13 cellular contexts compared by ENCODE assay signal in genomic region chr13:72952529-72953141, GRCh38.
DNase-seq lines count a peak whose midpoint lies in the region; ATAC-seq, FAIRE-seq and TF ChIP-seq lines count a peak whose summit lies in the region.
"Had no signal": no experiment of that assay in that cellular context is flagged by ENCODE, and none has a peak within 500 bp of the region (broad histone marks: within the 10 kb centered on the region; RNA-seq: fewer than 3 reads in every experiment).

No MANE protein-coding gene starts in this region.

- no peak overlapping the region for H3K9ac ChIP-seq in PC-3 (ENCODE audit: low read length)
- no peak overlapping the region for H3K9ac ChIP-seq in keratinocyte (ENCODE audit: control insufficient read depth, extremely low read depth, insufficient read depth, low read length)

- no peaks in the 10 kb centered on the region for H4K20me1 ChIP-seq in PC-3 (ENCODE audit: low read length)
- H4K20me1 ChIP-seq in keratinocyte (ENCODE audit: control insufficient read depth, extremely low read depth, insufficient read depth, low read length): no peaks in the 10 kb centered on the region

- no peaks in the 10 kb centered on the region for H3F3A ChIP-seq in PC-3 (ENCODE audit: low read length, unreplicated experiment)

- BruUV-seq in PC-3 (replicated peaks; lab: Mats Ljungman, UMichigan): no TSS peak

- H3K79me2 ChIP-seq in PC-3 (ENCODE audit: low read length): no peaks in the 10 kb centered on the region
- H3K79me2 ChIP-seq in keratinocyte (ENCODE audit: control insufficient read depth, insufficient read depth, low read length): no peaks in the 10 kb centered on the region

- no peak overlapping the region for H3K4me2 ChIP-seq in PC-3 (ENCODE audit: low read length)
- no peak overlapping the region for H3K4me2 ChIP-seq in keratinocyte (ENCODE audit: control insufficient read depth, extremely low read depth, insufficient read depth, low read depth, low read length)

- FAIRE-seq in keratinocyte (lab: Jason Lieb, UNC) (no peak), RCC 7860 (lab: Jason Lieb, UNC) (no peak)
- FAIRE-seq: endothelial cell of umbilical vein had no signal

- ATAC-seq in HG02870 (IDR thresholded peaks at IDR 0.05; ENCODE audit: unreplicated experiment): peak; percentile 57
- no peak; the same call in 1 of the 2 replicates for ATAC-seq in PC-3
- ATAC-seq in GM21529 (IDR thresholded peaks at IDR 0.05; ENCODE audit: unreplicated experiment): no peak

- H3K27ac ChIP-seq in PC-3 (ENCODE audit: low read length) (no peak overlapping the region), keratinocyte (ENCODE audit: control insufficient read depth, insufficient read depth, low read length) (no peak overlapping the region)
- H3K27ac ChIP-seq: neutrophil had no signal

- in situ Hi-C loops in GM13977 (cut with MboI; ENCODE audit: low pct_unique_long_range_greater_than_20kb, low sequenced_read_pairs, unreplicated experiment): no loop called here

- H2AFZ ChIP-seq in PC-3 (ENCODE audit: low read length) (no peak overlapping the region), keratinocyte (ENCODE audit: control insufficient read depth, low read length) (no peak overlapping the region)

- TF ChIP-seq CTCF in PC-3 (conservative IDR thresholded peaks at IDR 0.05; ENCODE audit: low read depth, low read length) (peak; percentile 40; the same call in 1 of the 2 replicates), keratinocyte (optimal IDR thresholded peaks at IDR 0.05 in 1 of 3, IDR thresholded peaks at IDR 0.05 in 1 of 3, conservative IDR thresholded peaks at IDR 0.05 in 1 of 3; ENCODE audit: extremely low read depth in 1 of 3, insufficient read depth in 2 of 3, low read length in 3 of 3) (peak in 2 of 3 experiments; percentile 5 to 7), GM13977 (IDR thresholded peaks at IDR 0.05; ENCODE audit: extremely low read depth, insufficient read depth, missing control alignments) (no peak)

- H3K36me3 ChIP-seq in PC-3 (ENCODE audit: low read depth, low read length) (no peaks in the 10 kb centered on the region), keratinocyte (ENCODE audit: control insufficient read depth in 2 of 2, extremely low read depth in 1 of 2, insufficient read depth in 2 of 2, low read length in 2 of 2) (peaks cover 0 to 2% of the 10 kb centered on the region in 2 experiments)
- H3K36me3 ChIP-seq: neutrophil had no signal

- CTCF ChIA-PET in PC-3 (lab: Charles Lee): interaction anchor here (0.6 to 0.7 kb wide), 3 partner anchors 34 to 281 kb away, joined by 4 to 7 read pairs (median 5); no protein-coding TSS in a partner anchor

- H3K4me1 ChIP-seq in PC-3 (ENCODE audit: insufficient read depth, low read length): no peaks in the 10 kb centered on the region
- no peaks in the 10 kb centered on the region for H3K4me1 ChIP-seq in keratinocyte (ENCODE audit: control insufficient read depth, extremely low read depth, insufficient read depth, low read length)

- H3K27me3 ChIP-seq in PC-3 (ENCODE audit: low read length) (no peaks in the 10 kb centered on the region), keratinocyte (ENCODE audit: control insufficient read depth, extremely low read depth, insufficient read depth, low read length) (no peaks in the 10 kb centered on the region)
- H3K27me3 ChIP-seq: neutrophil had no signal

- dilution Hi-C loops in keratinocyte (cut with MboI; ENCODE audit: extremely low pct_ligation_motif_present, low sequenced_read_pairs): no loop called here

- H3K9me1 ChIP-seq in keratinocyte (ENCODE audit: control insufficient read depth, extremely low read depth, insufficient read depth, low read length): no peaks in the 10 kb centered on the region

- intact Hi-C loops in PC-3 (cut with micrococcal nuclease): no loop called here

- DNase-seq in ELR (ENCODE audit: low read depth) (peak; percentile 18), PC-3 (peak; percentile 19), keratinocyte (ENCODE audit: low read depth, low spot score) (no peak), GM13977 (ENCODE audit: low spot score) (no peak), RCC 7860 (ENCODE audit: low spot score) (no peak)
- DNase-seq in activated CD8-positive, alpha-beta memory T cell treated with anti-CD3 and anti-CD28 coated beads, Interleukin-2, amount 50 U/mL, for 48 hours: no peak
- DNase-seq: activated CD4-positive, alpha-beta memory T cell treated with anti-CD3 and anti-CD28 coated beads, Interleukin-2, amount 10 ng/mL, durations not matched to agents 7 days and 5 days; stimulated activated CD4-positive, alpha-beta T cell treated with anti-CD3 and anti-CD28 coated beads, Interleukin-4, amount 100 ng/mL, for 1 hour; stimulated activated CD8-positive, alpha-beta memory T cell treated with anti-CD3 and anti-CD28 coated beads, Interleukin-4, amount 100 ng/mL, for 48 hours had no signal

- H3K9me2 ChIP-seq in PC-3 (replicated peaks; ENCODE audit: low read length): no peaks in the 10 kb centered on the region

- H3K9me3 ChIP-seq in PC-3 (ENCODE audit: low read length) (no peaks in the 10 kb centered on the region), keratinocyte (ENCODE audit: control insufficient read depth, low read depth, low read length) (no peaks in the 10 kb centered on the region)
- H3K9me3 ChIP-seq: neutrophil had no signal

- no peak overlapping the region for H3K4me3 ChIP-seq in PC-3 (ENCODE audit: low read length)
- no peak overlapping the region for H3K4me3 ChIP-seq in keratinocyte (ENCODE audit: control insufficient read depth in 2 of 3, extremely low read depth in 1 of 3, insufficient read depth in 2 of 3, low read depth in 1 of 3, low read length in 3 of 3)

- POLR2A ChIA-PET in PC-3 (lab: Charles Lee; ENCODE audit: unreplicated experiment): no interaction called here

Comparison
In these comparisons a context has a peak if more than half of its experiments do, and no peak if none do; other contexts are left out.
1. DNase-seq: peak in ELR (single experiment) and PC-3 (single experiment); none in keratinocyte (single experiment), GM13977 (single experiment), RCC 7860 (single experiment) and activated CD8-positive, alpha-beta memory T cell treated with anti-CD3 and anti-CD28 coated beads, Interleukin-2, amount 50 U/mL, for 48 hours (single experiment).